ENCODE assay signal across 1 cellular context in the genomic region with DNA sequence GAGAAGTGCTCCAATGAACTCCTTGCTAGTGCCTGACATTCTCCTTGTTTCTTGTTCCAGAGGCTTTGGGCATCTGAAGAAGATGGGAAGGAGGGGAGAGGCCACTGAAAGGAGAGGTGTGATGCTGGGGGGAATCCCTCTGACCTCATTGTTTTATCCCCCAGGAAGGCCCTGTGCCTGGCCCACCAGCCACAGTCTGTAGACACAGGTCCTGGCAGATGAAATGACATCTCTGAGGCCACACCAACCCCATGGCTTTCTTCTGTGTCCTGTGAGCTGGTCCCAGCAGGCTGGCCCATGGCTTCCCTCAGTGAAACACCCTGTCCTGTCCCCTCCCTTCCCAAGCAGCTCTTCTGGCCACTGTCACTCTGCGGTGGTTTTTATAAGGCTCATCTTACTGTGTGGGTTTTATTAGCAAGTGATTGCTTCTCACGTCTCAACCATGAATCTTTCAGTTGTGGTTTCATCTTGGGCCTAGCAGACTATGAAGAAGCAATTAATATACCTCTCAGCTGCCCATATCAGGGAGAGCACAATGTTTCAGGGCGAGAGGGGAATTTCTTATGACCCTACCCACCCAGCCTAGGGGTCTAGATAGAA.
TF ChIP-seq lines count a peak whose summit lies in the region.

No MANE protein-coding gene starts in this region.

TF ChIP-seq in H1, 55 proteins besides CTCF, POLR2A, EP300 and RAD21 (continued from another document):
- TF ChIP-seq, protein P1, sequence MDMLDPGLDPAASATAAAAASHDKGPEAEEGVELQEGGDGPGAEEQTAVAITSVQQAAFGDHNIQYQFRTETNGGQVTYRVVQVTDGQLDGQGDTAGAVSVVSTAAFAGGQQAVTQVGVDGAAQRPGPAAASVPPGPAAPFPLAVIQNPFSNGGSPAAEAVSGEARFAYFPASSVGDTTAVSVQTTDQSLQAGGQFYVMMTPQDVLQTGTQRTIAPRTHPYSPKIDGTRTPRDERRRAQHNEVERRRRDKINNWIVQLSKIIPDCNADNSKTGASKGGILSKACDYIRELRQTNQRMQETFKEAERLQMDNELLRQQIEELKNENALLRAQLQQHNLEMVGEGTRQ (IDR thresholded peaks at IDR 0.05; ENCODE audit: low read length): no peak
- TF ChIP-seq RXRA (IDR thresholded peaks at IDR 0.05; ENCODE audit: insufficient read depth, low read depth, low read length) (no peak), GABPA (IDR thresholded peaks at IDR 0.05; ENCODE audit: borderline replicate concordance, insufficient read depth, low read length) (no peak), POU5F1 (IDR thresholded peaks at IDR 0.05; ENCODE audit: low read depth, low read length) (no peak), SIRT6 (IDR thresholded peaks at IDR 0.05; ENCODE audit: low read length) (no peak)
